ENCODE assay signal across 19 cellular contexts in the genomic region with DNA sequence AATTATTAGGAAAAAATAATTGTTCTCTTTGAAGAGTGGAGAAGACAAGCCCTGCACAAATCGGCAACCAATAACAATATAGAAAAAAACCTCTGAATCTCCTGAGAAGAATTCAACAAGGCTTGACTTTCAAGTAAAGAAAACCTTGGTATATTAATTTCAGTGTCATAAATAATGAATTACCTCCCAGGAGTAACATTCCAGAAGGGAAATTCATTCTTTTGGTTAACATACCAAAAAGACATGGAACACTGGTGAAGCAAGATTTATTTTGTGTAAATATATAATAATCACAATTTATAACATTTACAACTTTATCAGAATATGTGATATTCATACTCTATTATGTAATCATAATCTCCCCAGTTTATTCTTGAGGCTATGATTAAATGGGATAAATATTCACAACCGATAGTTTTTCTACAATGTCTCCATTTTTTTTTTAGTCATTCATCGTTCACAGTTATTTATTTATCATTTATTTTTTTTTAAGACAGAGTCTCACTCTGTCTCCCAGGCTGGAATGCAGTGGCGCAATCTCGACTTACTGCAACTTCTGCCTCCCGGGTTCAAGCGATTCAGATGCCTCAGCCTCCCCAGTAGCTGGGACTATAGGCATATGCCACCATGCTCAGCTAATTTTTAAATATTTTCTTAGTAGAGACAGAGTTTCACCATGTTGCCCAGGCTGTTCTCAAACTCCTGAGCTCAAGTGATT. TPM values are rescaled to one million over a fixed set of nuclear protein-coding genes. Genes with fewer than 3 reads are reported as not detected.
DNase-seq lines count a peak whose midpoint lies in the region; ATAC-seq, FAIRE-seq and TF ChIP-seq lines count a peak whose summit lies in the region.
"Had no signal": no experiment of that assay in that cellular context is flagged by ENCODE, and none has a peak within 500 bp of the region (broad histone marks: within the 10 kb centered on the region; RNA-seq: fewer than 3 reads in every experiment).

No MANE protein-coding gene starts in this region.

- ATAC-seq in pancreas: no peak
- no peak for ATAC-seq in left cardiac atrium
- ATAC-seq: GM12878, HepG2 had no signal

- H3K9me3 ChIP-seq in fibroblast of lung (ENCODE audit: control insufficient read depth, insufficient read depth, low read depth, low read length) (no peaks in the 10 kb centered on the region), pancreas (no peaks in the 10 kb centered on the region)
- H3K9me3 ChIP-seq: Caco-2, HAP-1 had no signal

- in situ Hi-C loops in ACHN (cut with HindIII; ENCODE audit: low pct_ligation_motif_present, low pct_unique_long_range_greater_than_20kb, low sequenced_read_pairs): no loop called here

- peak; percentile 20 for DNase-seq in NCI-H226
- peak; percentile 5 to 29 for DNase-seq in fibroblast of lung (ENCODE audit: low read depth in 2 of 2)
- no peak for DNase-seq in pancreas
- no peak for DNase-seq in SKM-1 (lab: John Stamatoyannopoulos, UW; ENCODE audit: unreplicated experiment)
- DNase-seq in T-helper 9 cell: no peak
- DNase-seq in left cardiac atrium: no peak
- no peak for DNase-seq in ACHN
- DNase-seq: AML-193; Caco-2; CD4-positive, alpha-beta T cell; DMS153; DMS79; GM23248; KG1 had no signal

- intact Hi-C loops in pancreas (cut with DNase I) (no loop called here), left cardiac atrium (cut with DNase I) (no loop called here)

- H3K36me3 ChIP-seq in fibroblast of lung (ENCODE audit: control insufficient read depth, insufficient read depth, low read length) (no peaks in the 10 kb centered on the region), pancreas (no peaks in the 10 kb centered on the region)
- H3K36me3 ChIP-seq: HAP-1 had no signal

- peak; percentile 72 for FAIRE-seq in pancreas (lab: Jason Lieb, UNC)
- FAIRE-seq: A204.1, GM12878, HepG2 had no signal

- 72 to 77% methylated on average over 7 of the region's 7 CpGs for WGBS in pancreas, 2 donors

- no peaks in the 10 kb centered on the region for H3K27me3 ChIP-seq in fibroblast of lung (ENCODE audit: control insufficient read depth, insufficient read depth, low read length)
- H3K27me3 ChIP-seq in pancreas: peaks cover 0 to 3% (median 0%) of the 10 kb centered on the region in 4 donors

- no peak overlapping the region for H3K9ac ChIP-seq in fibroblast of lung (ENCODE audit: insufficient read depth, low read length)
- H3K9ac ChIP-seq: GM23248 had no signal

- H3K4me2 ChIP-seq in fibroblast of lung (ENCODE audit: extremely low read depth, insufficient read depth, low read length): no peak overlapping the region

- no peak overlapping the region for H2AFZ ChIP-seq in fibroblast of lung (ENCODE audit: low read length)
- H2AFZ ChIP-seq: GM23248 had no signal

- H3K4me3 ChIP-seq in fibroblast of lung (replicated peaks in 1 of 4; ENCODE audit: control extremely low read depth in 1 of 4, insufficient read depth in 1 of 4, low read depth in 3 of 4, low read length in 4 of 4) (no peak overlapping the region), pancreas (no peak overlapping the region)
- H3K4me3 ChIP-seq: GM12878, GM23248, HAP-1 had no signal

- H4K20me1 ChIP-seq in fibroblast of lung (ENCODE audit: control insufficient read depth, extremely low read depth, insufficient read depth, low read length): no peaks in the 10 kb centered on the region

- H3K27ac ChIP-seq in fibroblast of lung (ENCODE audit: insufficient read depth, low read length) (no peak overlapping the region), pancreas (no peak overlapping the region)
- H3K27ac ChIP-seq: C4-2B, GM23248 had no signal

- no peaks in the 10 kb centered on the region for H3K79me2 ChIP-seq in fibroblast of lung (ENCODE audit: control insufficient read depth, insufficient read depth, low read length)

- H3K4me1 ChIP-seq in fibroblast of lung (ENCODE audit: control insufficient read depth, extremely low read depth, insufficient read depth, low read length) (no peaks in the 10 kb centered on the region), pancreas (no peaks in the 10 kb centered on the region)
- H3K4me1 ChIP-seq: HAP-1 had no signal

- TF ChIP-seq CTCF in fibroblast of lung (conservative IDR thresholded peaks at IDR 0.05 in 1 of 2, IDR thresholded peaks at IDR 0.05 in 1 of 2; ENCODE audit: low read depth in 1 of 2, low read length in 2 of 2) (no peak), pancreas (IDR thresholded peaks at IDR 0.05) (no peak)

RNA-seq across cellular contexts. Expression of a gene that starts 53.0 kb away (rescaled TPM):
- 3.3 and 4.5 TPM in 2 replicates for total RNA-seq in fibroblast of lung
- polyA plus RNA-seq in fibroblast of lung: 4.2 and 6.5 TPM in 2 replicates
- 2.9 and 4.9 TPM in 2 replicates for polyA plus RNA-seq in fibroblast of lung (2012)
- polyA minus RNA-seq in fibroblast of lung (ENCODE audit: low replicate concordance): 1.8 and 2.9 TPM in 2 replicates
- total RNA-seq in pancreas: 1 to 10 TPM in 3 of 6 donors, under 1 TPM in 3; 0.74 to 3.5 (median 1.1) TPM
- 1 to 10 TPM in 1 of 2 donors, under 1 TPM in 1; 0.46 to 1.9 TPM for polyA plus RNA-seq in pancreas
- total RNA-seq in left cardiac atrium: 1 to 10 TPM; 2.1 to 2.2 TPM
- total RNA-seq: CD4-positive, alpha-beta T cell; HepG2 had no signal
- polyA plus RNA-seq: HepG2 had no signal

Comparison
In these comparisons a context has a peak if more than half of its experiments do, and no peak if none do; other contexts are left out.
1. DNase-seq: peak in NCI-H226 (single experiment) and fibroblast of lung (2 of 2); none in pancreas (0 of 6), SKM-1 (single experiment), T-helper 9 cell (single experiment), left cardiac atrium (single experiment) and ACHN (single experiment).